ENCODE assay signal across 2 cellular contexts in the genomic region with DNA sequence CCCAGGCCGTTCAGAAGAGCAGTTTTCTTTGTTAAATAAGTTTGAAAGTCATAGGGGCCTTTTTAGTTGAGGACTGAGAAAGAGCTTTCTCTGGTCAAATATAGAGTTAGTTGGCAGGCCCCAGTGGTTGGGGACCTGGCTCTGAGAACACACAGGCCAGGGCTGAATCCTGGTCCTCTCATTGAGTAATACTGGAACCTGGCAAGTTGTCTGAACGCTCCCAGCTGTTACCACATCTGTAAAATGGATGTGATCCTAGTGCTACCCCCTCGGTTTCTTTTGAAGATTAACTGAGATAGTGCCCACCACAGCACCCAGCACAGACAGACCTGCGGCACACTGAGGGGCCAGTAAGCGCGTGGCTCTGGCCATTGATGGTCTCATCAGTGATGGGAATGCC.
TF ChIP-seq lines count a peak whose summit lies in the region.

No MANE protein-coding gene starts in this region.

TF ChIP-seq in H1, 55 proteins besides CTCF, POLR2A, EP300 and RAD21:
- TF ChIP-seq EGR1 (IDR thresholded peaks at IDR 0.05; ENCODE audit: borderline replicate concordance, low read depth, low read length) (no peak), POU5F1 (IDR thresholded peaks at IDR 0.05; ENCODE audit: low read depth, low read length) (no peak), YY1 (IDR thresholded peaks at IDR 0.05; ENCODE audit: low read depth, low read length) (no peak), GTF2F1 (IDR thresholded peaks at IDR 0.05; ENCODE audit: borderline replicate concordance, low read depth, low read length) (no peak), GABPA (IDR thresholded peaks at IDR 0.05; ENCODE audit: borderline replicate concordance, insufficient read depth, low read length) (no peak), SP4 (IDR thresholded peaks at IDR 0.05; ENCODE audit: low read length) (no peak)

TF ChIP-seq in WTC11, 78 proteins besides CTCF, POLR2A, EP300 and RAD21:
- TF ChIP-seq PRRX2 (CRISPR knock-in tag; IDR thresholded peaks at IDR 0.05) (no peak), ZNF232 (CRISPR knock-in tag; IDR thresholded peaks at IDR 0.05) (no peak), TCF7 (CRISPR knock-in tag; IDR thresholded peaks at IDR 0.05; ENCODE audit: low read depth) (no peak), SOX15 (CRISPR knock-in tag; IDR thresholded peaks at IDR 0.05) (no peak), FOXJ3 (CRISPR knock-in tag; IDR thresholded peaks at IDR 0.05; ENCODE audit: borderline replicate concordance) (no peak), TEAD4 (CRISPR knock-in tag; IDR thresholded peaks at IDR 0.05) (no peak), SMAD3 (CRISPR knock-in tag; IDR thresholded peaks at IDR 0.05; ENCODE audit: borderline replicate concordance) (no peak), CREM (CRISPR knock-in tag; IDR thresholded peaks at IDR 0.05) (no peak), MXD4 (CRISPR knock-in tag; IDR thresholded peaks at IDR 0.05; ENCODE audit: borderline replicate concordance) (no peak), GRHL2 (CRISPR knock-in tag; IDR thresholded peaks at IDR 0.05; ENCODE audit: insufficient replicate concordance, severe bottlenecking) (no peak)
- TF ChIP-seq, protein P1, sequence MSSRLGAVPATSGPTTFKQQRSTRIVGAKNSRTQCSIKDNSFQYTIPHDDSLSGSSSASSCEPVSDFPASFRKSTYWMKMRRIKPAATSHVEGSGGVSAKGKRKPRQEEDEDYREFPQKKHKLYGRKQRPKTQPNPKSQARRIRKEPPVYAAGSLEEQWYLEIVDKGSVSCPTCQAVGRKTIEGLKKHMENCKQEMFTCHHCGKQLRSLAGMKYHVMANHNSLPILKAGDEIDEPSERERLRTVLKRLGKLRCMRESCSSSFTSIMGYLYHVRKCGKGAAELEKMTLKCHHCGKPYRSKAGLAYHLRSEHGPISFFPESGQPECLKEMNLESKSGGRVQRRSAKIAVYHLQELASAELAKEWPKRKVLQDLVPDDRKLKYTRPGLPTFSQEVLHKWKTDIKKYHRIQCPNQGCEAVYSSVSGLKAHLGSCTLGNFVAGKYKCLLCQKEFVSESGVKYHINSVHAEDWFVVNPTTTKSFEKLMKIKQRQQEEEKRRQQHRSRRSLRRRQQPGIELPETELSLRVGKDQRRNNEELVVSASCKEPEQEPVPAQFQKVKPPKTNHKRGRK (CRISPR knock-in tag; IDR thresholded peaks at IDR 0.05; ENCODE audit: borderline replicate concordance) = no peak
- TF ChIP-seq, protein P2, sequence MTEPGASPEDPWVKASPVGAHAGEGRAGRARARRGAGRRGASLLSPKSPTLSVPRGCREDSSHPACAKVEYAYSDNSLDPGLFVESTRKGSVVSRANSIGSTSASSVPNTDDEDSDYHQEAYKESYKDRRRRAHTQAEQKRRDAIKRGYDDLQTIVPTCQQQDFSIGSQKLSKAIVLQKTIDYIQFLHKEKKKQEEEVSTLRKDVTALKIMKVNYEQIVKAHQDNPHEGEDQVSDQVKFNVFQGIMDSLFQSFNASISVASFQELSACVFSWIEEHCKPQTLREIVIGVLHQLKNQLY (CRISPR knock-in tag; IDR thresholded peaks at IDR 0.05) = no peak
